29 cellular contexts compared by ENCODE assay signal in the genomic region with DNA sequence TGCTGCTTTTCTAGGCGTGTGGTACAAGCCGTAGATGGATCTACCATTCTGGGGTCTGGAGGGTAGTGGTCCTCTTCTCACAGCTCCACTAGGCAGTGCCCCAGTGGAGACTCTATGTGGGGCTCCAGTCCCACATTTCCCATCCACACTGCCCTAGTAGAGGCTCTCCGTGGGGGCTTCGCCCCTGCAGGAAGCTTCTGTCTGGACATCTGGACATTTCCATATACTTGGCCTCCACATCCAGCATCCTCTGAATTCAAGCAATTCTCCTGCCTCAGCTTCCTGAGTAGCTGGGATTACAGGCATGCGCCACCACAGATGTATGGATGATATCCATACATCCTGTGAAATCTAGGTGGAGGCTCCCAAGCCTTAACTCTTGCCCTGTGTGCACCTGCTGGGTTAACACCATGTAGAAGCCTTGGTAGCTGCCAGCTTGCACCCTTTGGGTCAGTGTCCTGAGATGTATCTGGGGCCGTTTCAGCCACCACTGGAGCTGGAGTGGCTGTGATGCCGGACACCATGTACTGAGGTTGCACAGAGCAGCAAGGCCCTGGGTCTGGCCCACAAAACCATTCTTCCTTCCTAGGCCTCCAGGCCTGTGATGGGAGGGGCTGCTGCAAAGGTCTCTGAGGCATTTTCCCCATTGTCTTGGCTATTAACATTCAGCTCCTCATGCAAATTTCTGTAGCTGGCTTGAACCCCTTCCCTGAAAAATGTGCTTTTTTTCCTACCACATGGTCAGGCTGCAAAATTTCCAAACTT.
"Had no signal": no experiment of that assay in that cellular context is flagged by ENCODE, and none has a peak within 500 bp of the region (broad histone marks: within the 10 kb centered on the region; RNA-seq: fewer than 3 reads in every experiment).

No MANE protein-coding gene starts in this region.

- FAIRE-seq: colon, endothelial cell of umbilical vein, kidney, pancreas had no signal

- DNase-seq: effector memory CD8-positive, alpha-beta T cell; erythroblast; foreskin keratinocyte; head of caudate nucleus; kidney; left colon; left ventricle myocardium superior; mesenchymal stem cell; naive B cell; occipital lobe; pancreas; psoas muscle; retina; spleen; stimulated activated CD4-positive, alpha-beta T cell treated with anti-CD3 and anti-CD28 coated beads, Interleukin-15, amount 100 ng/mL, for 24 hours; stimulated activated CD4-positive, alpha-beta T cell treated with anti-CD3 and anti-CD28 coated beads, Interleukin-1b, Interleukin-23, amount 100 ng/mL, for 48 hours; stimulated activated CD4-positive, alpha-beta T cell treated with anti-CD3 and anti-CD28 coated beads, Interleukin-4, amount 100 ng/mL, for 24 hours; stimulated activated naive CD4-positive, alpha-beta T cell; stomach; substantia nigra; transverse colon had no signal

- ATAC-seq: effector memory CD8-positive, alpha-beta T cell; foreskin keratinocyte; left colon; left ventricle myocardium superior; pancreas; psoas muscle; sciatic nerve had no signal

- H3K27me3 ChIP-seq: foreskin keratinocyte, hepatocyte, pancreas, spleen, stomach, transverse colon had no signal

- H3K4me2 ChIP-seq: hepatocyte had no signal

- H3K4me1 ChIP-seq: pancreas had no signal

- H2AFZ ChIP-seq: hepatocyte had no signal

- H3K9me3 ChIP-seq: pancreas, psoas muscle had no signal

- H3K27me3 Mint-ChIP-seq: dendritic cell treated with granulocyte-macrophage colony-stimulating factor and Interleukin-4, amounts not matched to agents 40 ng/mL and 50 ng/mL, for 4 days; effector memory CD8-positive, alpha-beta T cell; naive B cell had no signal

- H3K4me3 ChIP-seq: hepatocyte, lung, pancreas, psoas muscle, spleen, stomach, thoracic aorta, transverse colon had no signal

- H3K4me3 Mint-ChIP-seq: dendritic cell treated with granulocyte-macrophage colony-stimulating factor and Interleukin-4, amounts not matched to agents 40 ng/mL and 50 ng/mL, for 4 days; effector memory CD8-positive, alpha-beta T cell; nephron had no signal

- H3K36me3 ChIP-seq: pancreas, thoracic aorta, transverse colon had no signal

- H3K27ac ChIP-seq: foreskin keratinocyte, hepatocyte, pancreas, psoas muscle, stomach, thoracic aorta, transverse colon had no signal
